Comparison of ENCODE assay signal across 8 cellular contexts in genomic region chr9:89427621-89428221, GRCh38.
A peak's percentile ranks its signal among the peaks of the same experiment; 100 is the strongest.
DNase-seq lines count a peak whose midpoint lies in the region; ATAC-seq, FAIRE-seq and TF ChIP-seq lines count a peak whose summit lies in the region.
"Had no signal": no experiment of that assay in that cellular context is flagged by ENCODE, and none has a peak within 500 bp of the region (broad histone marks: within the 10 kb centered on the region; RNA-seq: fewer than 3 reads in every experiment).

No MANE protein-coding gene starts in this region.

- ATAC-seq in activated T-cell treated with anti-CD3 and anti-CD28 coated beads, Interleukin-2, amount 50 U/mL, for 72 hours (replicated peaks in 1 of 2) = peak; percentile 77 to 82
- peak; percentile 56 for ATAC-seq in naive thymus-derived CD4-positive, alpha-beta T cell
- peak; percentile 65 for ATAC-seq in stimulated activated naive CD8-positive, alpha-beta T cell treated with anti-CD3 and anti-CD28 coated beads, Interleukin-15, amount 100 ng/mL, for 72 hours

- intact Hi-C loops in naive thymus-derived CD4-positive, alpha-beta T cell (cut with micrococcal nuclease) = loop anchor here in 1 of 2 donors (2.0 kb wide), 1 partner anchor 17 kb away; no protein-coding TSS in a partner anchor

- CTCF ChIA-PET in naive thymus-derived CD4-positive, alpha-beta T cell (lab: Charles Lee) = interaction anchor here (0.6 to 6.8 kb wide), 9 partner anchors 9 to 125 kb away, joined by 3 to 74 read pairs (median 8); no protein-coding TSS in a partner anchor

- no peak overlapping the region for H3K4me3 ChIP-seq in naive thymus-derived CD4-positive, alpha-beta T cell (ENCODE audit: low read length)
- H3K4me3 ChIP-seq: SJSA1 had no signal

- peaks cover 86 to 89% of the 10 kb centered on the region in 2 donors for H3K4me1 ChIP-seq in naive thymus-derived CD4-positive, alpha-beta T cell (ENCODE audit: control insufficient read depth in 2 of 2, insufficient read depth in 2 of 2, low read length in 2 of 2)

- POLR2A ChIA-PET in naive thymus-derived CD4-positive, alpha-beta T cell (lab: Charles Lee) = interaction anchor here (0.6 to 3.4 kb wide), 3 partner anchors 33 to 121 kb away, joined by 3 to 31 read pairs (median 4); no protein-coding TSS in a partner anchor

- peaks cover 99% of the 10 kb centered on the region for H3K4me1 Mint-ChIP-seq in activated T-cell treated with anti-CD3 and anti-CD28 coated beads, Interleukin-2, amount 50 U/mL, for 72 hours (ENCODE audit: low read depth)
- H3K4me1 Mint-ChIP-seq in naive thymus-derived CD4-positive, alpha-beta T cell = peaks cover 74 to 100% (median 96%) of the 10 kb centered on the region in 7 donors
- peaks cover 100% of the 10 kb centered on the region for H3K4me1 Mint-ChIP-seq in stimulated activated naive CD8-positive, alpha-beta T cell treated with anti-CD3 and anti-CD28 coated beads, Interleukin-15, amount 100 ng/mL, for 72 hours

- peak overlapping the region; percentile 77 for H3K27ac Mint-ChIP-seq in activated T-cell treated with anti-CD3 and anti-CD28 coated beads, Interleukin-2, amount 50 U/mL, for 72 hours
- peak overlapping the region; percentile 85 to 97 (median 94) for H3K27ac Mint-ChIP-seq in naive thymus-derived CD4-positive, alpha-beta T cell
- peak overlapping the region; percentile 95 to 96 for H3K27ac Mint-ChIP-seq in stimulated activated naive CD8-positive, alpha-beta T cell treated with anti-CD3 and anti-CD28 coated beads, Interleukin-15, amount 100 ng/mL, for 72 hours

- no peak for FAIRE-seq in frontal cortex (lab: Jason Lieb, UNC)

- H3K9me3 ChIP-seq in naive thymus-derived CD4-positive, alpha-beta T cell (ENCODE audit: control insufficient read depth in 2 of 3, low read length in 3 of 3) = no peaks in the 10 kb centered on the region
- H3K9me3 ChIP-seq: SJSA1 had no signal

- H3K4me3 Mint-ChIP-seq in activated T-cell treated with anti-CD3 and anti-CD28 coated beads, Interleukin-2, amount 50 U/mL, for 72 hours = peak overlapping the region; percentile 84 to 85
- peak overlapping the region; percentile 2 to 81 (median 69) for H3K4me3 Mint-ChIP-seq in naive thymus-derived CD4-positive, alpha-beta T cell
- peak overlapping the region; percentile 74 to 77 for H3K4me3 Mint-ChIP-seq in stimulated activated naive CD8-positive, alpha-beta T cell treated with anti-CD3 and anti-CD28 coated beads, Interleukin-15, amount 100 ng/mL, for 72 hours

- DNase-seq in RKO (ENCODE audit: low spot score) (peak; percentile 59), frontal cortex (ENCODE audit: low spot score in 2 of 2) (no peak), DMS153 (lab: John Stamatoyannopoulos, UW) (no peak), erythroblast (lab: John Stamatoyannopoulos, UW) (no peak)
- peak; percentile 82 to 88 for DNase-seq in activated T-cell treated with anti-CD3 and anti-CD28 coated beads, Interleukin-2, amount 50 U/mL, for 72 hours
- DNase-seq in naive thymus-derived CD4-positive, alpha-beta T cell = peak in 2 of 9 donors; percentile 37 to 75
- peak; percentile 68 to 83 for DNase-seq in stimulated activated naive CD8-positive, alpha-beta T cell treated with anti-CD3 and anti-CD28 coated beads, Interleukin-15, amount 100 ng/mL, for 72 hours

- no peaks in the 10 kb centered on the region for H3K27me3 Mint-ChIP-seq in activated T-cell treated with anti-CD3 and anti-CD28 coated beads, Interleukin-2, amount 50 U/mL, for 72 hours (ENCODE audit: low read depth)
- H3K27me3 Mint-ChIP-seq in naive thymus-derived CD4-positive, alpha-beta T cell = no peaks in the 10 kb centered on the region
- H3K27me3 Mint-ChIP-seq in stimulated activated naive CD8-positive, alpha-beta T cell treated with anti-CD3 and anti-CD28 coated beads, Interleukin-15, amount 100 ng/mL, for 72 hours = no peaks in the 10 kb centered on the region

- H3K27me3 ChIP-seq in naive thymus-derived CD4-positive, alpha-beta T cell (ENCODE audit: control insufficient read depth in 2 of 2, insufficient read depth in 2 of 2, low read length in 2 of 2) = no peaks in the 10 kb centered on the region
- H3K27me3 ChIP-seq: SJSA1 had no signal

- H3K36me3 Mint-ChIP-seq in activated T-cell treated with anti-CD3 and anti-CD28 coated beads, Interleukin-2, amount 50 U/mL, for 72 hours (ENCODE audit: insufficient read depth in 2 of 2) = peaks cover 12 to 24% of the 10 kb centered on the region in 2 donors
- peaks cover 0 to 31% (median 4%) of the 10 kb centered on the region in 5 donors for H3K36me3 Mint-ChIP-seq in naive thymus-derived CD4-positive, alpha-beta T cell

- peak overlapping the region; percentile 63 for H3K27ac ChIP-seq in naive thymus-derived CD4-positive, alpha-beta T cell (ENCODE audit: low read depth, low read length)
- H3K27ac ChIP-seq: SJSA1 had no signal

- H3K36me3 ChIP-seq in naive thymus-derived CD4-positive, alpha-beta T cell (ENCODE audit: control insufficient read depth in 2 of 3, insufficient read depth in 3 of 3, low read length in 3 of 3) = peaks cover 0 to 47% (median 0%) of the 10 kb centered on the region in 3 experiments
- H3K36me3 ChIP-seq: SJSA1 had no signal

- H3K9me3 Mint-ChIP-seq in activated T-cell treated with anti-CD3 and anti-CD28 coated beads, Interleukin-2, amount 50 U/mL, for 72 hours = peaks cover 0 to 2% of the 10 kb centered on the region in 2 donors
- peaks cover 0 to 5% (median 0%) of the 10 kb centered on the region in 11 donors for H3K9me3 Mint-ChIP-seq in naive thymus-derived CD4-positive, alpha-beta T cell
- peaks cover 5 to 11% of the 10 kb centered on the region in 2 donors for H3K9me3 Mint-ChIP-seq in stimulated activated naive CD8-positive, alpha-beta T cell treated with anti-CD3 and anti-CD28 coated beads, Interleukin-15, amount 100 ng/mL, for 72 hours

- TF ChIP-seq POLR2A in erythroblast (IDR thresholded peaks at IDR 0.05; ENCODE audit: low read length) = no peak

Comparison
In these comparisons a context has a peak if more than half of its experiments do, and no peak if none do; other contexts are left out.
1. DNase-seq: peak in RKO (single experiment), activated T-cell treated with anti-CD3 and anti-CD28 coated beads, Interleukin-2, amount 50 U/mL, for 72 hours (2 of 2) and stimulated activated naive CD8-positive, alpha-beta T cell treated with anti-CD3 and anti-CD28 coated beads, Interleukin-15, amount 100 ng/mL, for 72 hours (2 of 2); none in frontal cortex (0 of 2), DMS153 (single experiment) and erythroblast (0 of 2).
2. Peak in every context shown above with its lines, with median percentiles within 50 percentile points of each other: ATAC-seq, H3K27ac Mint-ChIP-seq and H3K4me3 Mint-ChIP-seq.